ENCODE assay signal across 8 cellular contexts in the genomic region with DNA sequence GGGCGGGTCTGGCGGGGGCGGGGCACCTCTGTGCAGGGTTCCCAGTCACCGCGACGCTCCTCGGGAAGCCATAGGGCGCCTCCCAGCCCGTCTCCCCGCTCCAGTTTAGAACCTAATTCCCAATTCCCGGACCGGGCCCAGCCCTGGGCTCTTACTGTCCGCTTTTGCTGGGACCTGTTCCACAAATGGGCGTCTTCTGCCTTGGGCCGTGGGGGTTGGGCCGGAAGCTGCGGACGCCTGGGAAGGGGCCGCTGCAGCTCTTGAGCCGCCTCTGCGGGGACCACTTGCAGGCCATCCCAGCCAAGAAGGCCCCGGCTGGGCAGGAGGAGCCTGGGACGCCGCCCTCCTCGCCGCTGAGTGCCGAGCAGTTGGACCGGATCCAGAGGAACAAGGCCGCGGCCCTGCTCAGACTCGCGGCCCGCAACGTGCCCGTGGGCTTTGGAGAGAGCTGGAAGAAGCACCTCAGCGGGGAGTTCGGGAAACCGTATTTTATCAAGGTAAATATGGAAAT. TPM values are rescaled to one million over a fixed set of nuclear protein-coding genes. Genes with fewer than 3 reads are reported as not detected.
DNase-seq lines count a peak whose midpoint lies in the region; ATAC-seq, FAIRE-seq and TF ChIP-seq lines count a peak whose summit lies in the region.

No MANE protein-coding gene starts in this region.

- intact Hi-C loops in K562 (cut with micrococcal nuclease): loop anchor here (10.0 kb wide), 3 partner anchors 83 to 433 kb away; no protein-coding TSS in a partner anchor

- no peaks in the 10 kb centered on the region for H3K27me3 Mint-ChIP-seq in stimulated activated memory B cell treated with anti-CD40 and anti-IgM and Interleukin-4, amounts not matched to agents 10 μg/mL and 1 μg/mL and 100 μg/mL, for 72 hours

- H3K4me3 Mint-ChIP-seq in stimulated activated memory B cell treated with anti-CD40 and anti-IgM and Interleukin-4, amounts not matched to agents 10 μg/mL and 1 μg/mL and 100 μg/mL, for 72 hours: peak overlapping the region; percentile 83

- peak overlapping the region; percentile 45 for H3K27ac Mint-ChIP-seq in stimulated activated memory B cell treated with anti-CD40 and anti-IgM and Interleukin-4, amounts not matched to agents 10 μg/mL and 1 μg/mL and 100 μg/mL, for 72 hours

- H2AFZ ChIP-seq in KMS-11 (ENCODE audit: low read depth): peak overlapping the region; percentile 19; the same call in 1 of the 2 replicates
- H2AFZ ChIP-seq in K562 (ENCODE audit: low read depth, low read length): peak overlapping the region; percentile 76

- H3K9ac ChIP-seq in KMS-11 (peak overlapping the region; percentile 82; the same call in 1 of the 2 replicates), K562 (ENCODE audit: insufficient read depth in 1 of 2, low read depth in 2 of 2, low read length in 2 of 2) (peak overlapping the region; percentile 36 to 89)

- H3K27ac ChIP-seq in KMS-11 (no peak overlapping the region), K562 (ENCODE audit: extremely low read depth, low read depth, low read length) (peak overlapping the region; percentile 39; the same call in 2 of the 3 replicates)

- no peaks in the 10 kb centered on the region for H3K27me3 ChIP-seq in KMS-11 (ENCODE audit: insufficient read depth, low read depth)
- no peaks in the 10 kb centered on the region for H3K27me3 ChIP-seq in K562 (ENCODE audit: control insufficient read depth in 2 of 2, insufficient read depth in 2 of 2, low read length in 2 of 2)

- H3K36me3 ChIP-seq in KMS-11 (ENCODE audit: insufficient read depth): no peaks in the 10 kb centered on the region
- peaks cover 45% of the 10 kb centered on the region; the same call in 2 of the 3 replicates for H3K36me3 ChIP-seq in K562 (ENCODE audit: control insufficient read depth, insufficient read depth, low read length)

- H3K4me1 Mint-ChIP-seq in stimulated activated memory B cell treated with anti-CD40 and anti-IgM and Interleukin-4, amounts not matched to agents 10 μg/mL and 1 μg/mL and 100 μg/mL, for 72 hours: peaks cover 35% of the 10 kb centered on the region

- no peak for TF ChIP-seq RAD21 in K562 (CRISPR knock-in tag; conservative IDR thresholded peaks at IDR 0.05 in 1 of 2, IDR thresholded peaks at IDR 0.05 in 1 of 2)

- TF ChIP-seq POLR2A in K562 (conservative IDR thresholded peaks at IDR 0.05): no peak

- H3K9me1 ChIP-seq in K562 (ENCODE audit: control insufficient read depth, insufficient read depth, low read length): no peaks in the 10 kb centered on the region

- H4K20me1 ChIP-seq in KMS-11 (ENCODE audit: insufficient read depth): no peaks in the 10 kb centered on the region
- H4K20me1 ChIP-seq in K562 (replicated peaks; ENCODE audit: control insufficient read depth, insufficient read depth, low read length): no peaks in the 10 kb centered on the region

- ATAC-seq in GM21737 (IDR thresholded peaks at IDR 0.05; ENCODE audit: unreplicated experiment) (peak; percentile 19), K562 (peak; percentile 30)
- peak; percentile 45 for ATAC-seq in stimulated activated memory B cell treated with anti-CD40 and anti-IgM and Interleukin-4, amounts not matched to agents 10 μg/mL and 1 μg/mL and 100 μg/mL, for 72 hours

- H3K4me1 ChIP-seq in KMS-11 (ENCODE audit: low read depth, poor library complexity, severe bottlenecking): peaks cover 26% of the 10 kb centered on the region
- peaks cover 5 to 25% of the 10 kb centered on the region in 2 experiments; a peak in 3 of 5 replicates for H3K4me1 ChIP-seq in K562 (replicated peaks in 1 of 2; ENCODE audit: control insufficient read depth in 2 of 2, insufficient read depth in 2 of 2, low read length in 2 of 2)

- H3K4me2 ChIP-seq in KMS-11 (peak overlapping the region; percentile 38), K562 (ENCODE audit: insufficient read depth, low read length) (peak overlapping the region; percentile 71)

- POLR2A ChIA-PET in K562 (lab: Yijun Ruan, JAX): interaction anchor here (0.6 to 3.0 kb wide), 3 partner anchors 10 to 220 kb away, joined by 3 to 9 read pairs (median 3); no protein-coding TSS in a partner anchor

- H3K79me2 ChIP-seq in KMS-11 (ENCODE audit: insufficient read depth, low read depth) (no peaks in the 10 kb centered on the region; the same call in 1 of the 2 replicates), K562 (ENCODE audit: control insufficient read depth, insufficient read depth, low read length) (peaks cover 12% of the 10 kb centered on the region)

- DNase-seq in GM12864 (ENCODE audit: low read depth): no peak
- DNase-seq in K562 (ENCODE audit: extremely low read depth in 1 of 4, low spot score in 3 of 4): no peak
- DNase-seq in iPS-NIHi7 (ENCODE audit: extremely low spot score): peak; percentile 67
- no peak for DNase-seq in Ammon's horn (ENCODE audit: low spot score)
- DNase-seq in stimulated activated CD4-positive, alpha-beta T cell treated with anti-CD3 and anti-CD28 coated beads, Interleukin-4, amount 100 ng/mL, for 4 hours: no peak

- TF ChIP-seq CTCF in GM12864 (IDR thresholded peaks at IDR 0.05; ENCODE audit: low read depth, low read length, missing control alignments) (no peak), KMS-11 (conservative IDR thresholded peaks at IDR 0.05; ENCODE audit: low read depth, low read length) (no peak), K562 (IDR thresholded peaks at IDR 0.05 in 2 of 3, conservative IDR thresholded peaks at IDR 0.05 in 1 of 3; ENCODE audit: insufficient read depth in 2 of 3, low read depth in 1 of 3, low read length in 3 of 3) (no peak)

- CTCF ChIA-PET in K562 (lab: Yijun Ruan, JAX; ENCODE audit: low intra/inter-chr PET ratio): no interaction called here

- no peaks in the 10 kb centered on the region for H3K9me3 Mint-ChIP-seq in stimulated activated memory B cell treated with anti-CD40 and anti-IgM and Interleukin-4, amounts not matched to agents 10 μg/mL and 1 μg/mL and 100 μg/mL, for 72 hours

- H3K36me3 Mint-ChIP-seq in stimulated activated memory B cell treated with anti-CD40 and anti-IgM and Interleukin-4, amounts not matched to agents 10 μg/mL and 1 μg/mL and 100 μg/mL, for 72 hours: peaks cover 5% of the 10 kb centered on the region

- WGBS in K562 (ENCODE audit: insufficient coverage, low coverage, missing lambda C conversion rate): under 1% methylated on average over 27 of the region's 38 CpGs

- in situ Hi-C loops in K562 (cut with MboI): loop anchor here (10.0 kb wide), 1 partner anchor 433 kb away; no protein-coding TSS in a partner anchor

- no peak for TF ChIP-seq EP300 in K562 (IDR thresholded peaks at IDR 0.05; ENCODE audit: low read length)

- BruUV-seq in K562 (replicated peaks; lab: Mats Ljungman, UMichigan): TSS peak; percentile 43

- no peak for FAIRE-seq in K562 (lab: Jason Lieb, UNC)

- H3K4me3 ChIP-seq in GM12864 (ENCODE audit: low read depth, low read length) (peak overlapping the region; percentile 90), KMS-11 (IDR thresholded peaks at IDR 0.05; ENCODE audit: insufficient read depth, low read depth, low read length) (no peak overlapping the region), K562 (peak overlapping the region; percentile 81)

- no peaks in the 10 kb centered on the region for H3K9me3 ChIP-seq in K562 (replicated peaks; ENCODE audit: control insufficient read depth, insufficient read depth, low read depth, low read length)

RNA-seq across cellular contexts. Expression of a gene that starts 0.8 kb away (rescaled TPM):
- 9.3 and 11.4 TPM in 2 replicates for total RNA-seq in K562 (2011; cell fraction: chromatin; rRNA removed; ENCODE audit: low replicate concordance)
- total RNA-seq in K562 (2011; cell fraction: nucleolus; rRNA removed): 8.4 and 9.2 TPM in 2 replicates
- 9.5 and 10.8 TPM in 2 replicates for total RNA-seq in K562 (2011; cell fraction: nucleoplasm; rRNA removed)
- 47.0 and 67.3 TPM in 2 replicates for total RNA-seq in K562 (2014; rRNA removed)
- total RNA-seq in K562 (2014; rRNA removed; fragmentation: Illumina TruSeq; extraction: Trizol): 37.9 and 42.9 TPM in 2 replicates
- total RNA-seq in K562 (2015; rRNA removed; fragmentation: Illumina TruSeq; extraction: Trizol): 41.7 and 42.2 TPM in 2 replicates
- 59.8 and 65.9 TPM in 2 replicates for total RNA-seq in K562 (2021)
- 23.9 and 26.3 TPM in 2 replicates for polyA plus RNA-seq in K562 (2011; rRNA removed)
- 15.9 and 20.4 TPM in 2 replicates for polyA plus RNA-seq in K562 (2011; cell fraction: cytosol; rRNA removed)
- polyA plus RNA-seq in K562 (2011; cell fraction: nucleus; rRNA removed): 14.2 and 16.3 TPM in 2 replicates
- 27.0 and 44.7 TPM in 2 replicates for polyA plus RNA-seq in K562 (2012)
- polyA plus RNA-seq in K562 (2014; fragmentation: Illumina TruSeq; extraction: Trizol): 48.3 and 49.4 TPM in 2 replicates
- 10 to 100 TPM in 1 of 2 experiments, 1 to 10 TPM in 1; 8.4 to 11.9 TPM for polyA plus RNA-seq in K562 (2014; fragmentation: Nextera tagmentation; extraction: Ambion mirVana)
- 38.6 and 41.0 TPM in 2 replicates for polyA plus RNA-seq in K562 (2014; rRNA removed)
- polyA minus RNA-seq in K562 (2011; rRNA and poly(A)+ RNA removed): 11.0 and 11.6 TPM in 2 replicates
- 14.7 and 15.7 TPM in 2 replicates for polyA minus RNA-seq in K562 (2011; cell fraction: cytosol; rRNA and poly(A)+ RNA removed)
- 5.8 and 7.0 TPM in 2 replicates for polyA minus RNA-seq in K562 (2011; cell fraction: nucleus; rRNA and poly(A)+ RNA removed)

RNA-seq across cellular contexts. Expression of a gene that starts 4.9 kb away (rescaled TPM):
- total RNA-seq in K562 (2011; cell fraction: chromatin; rRNA removed; ENCODE audit: low replicate concordance): 25.1 and 31.3 TPM in 2 replicates
- 28.5 and 32.2 TPM in 2 replicates for total RNA-seq in K562 (2011; cell fraction: nucleolus; rRNA removed)
- total RNA-seq in K562 (2011; cell fraction: nucleoplasm; rRNA removed): 27.3 and 31.1 TPM in 2 replicates
- 56.1 and 60.4 TPM in 2 replicates for total RNA-seq in K562 (2014; rRNA removed)
- 30.9 and 43.8 TPM in 2 replicates for total RNA-seq in K562 (2014; rRNA removed; fragmentation: Illumina TruSeq; extraction: Trizol)
- 39.7 and 41.9 TPM in 2 replicates for total RNA-seq in K562 (2015; rRNA removed; fragmentation: Illumina TruSeq; extraction: Trizol)
- total RNA-seq in K562 (2021): 37.3 and 41.9 TPM in 2 replicates
- 30.9 and 32.3 TPM in 2 replicates for polyA plus RNA-seq in K562 (2011; rRNA removed)
- polyA plus RNA-seq in K562 (2011; cell fraction: cytosol; rRNA removed): 26.2 and 28.1 TPM in 2 replicates
- polyA plus RNA-seq in K562 (2011; cell fraction: nucleus; rRNA removed): 55.9 and 59.7 TPM in 2 replicates
- polyA plus RNA-seq in K562 (2012): 27.2 and 38.5 TPM in 2 replicates
- 44.6 and 50.0 TPM in 2 replicates for polyA plus RNA-seq in K562 (2014; fragmentation: Illumina TruSeq; extraction: Trizol)
- polyA plus RNA-seq in K562 (2014; fragmentation: Nextera tagmentation; extraction: Ambion mirVana): 10 to 100 TPM in 1 of 2 experiments, 1 to 10 TPM in 1; 5.9 to 13.6 TPM
- 47.4 and 50.5 TPM in 2 replicates for polyA plus RNA-seq in K562 (2014; rRNA removed)
- polyA minus RNA-seq in K562 (2011; rRNA and poly(A)+ RNA removed): 13.6 and 16.5 TPM in 2 replicates
- 9.6 and 14.5 TPM in 2 replicates for polyA minus RNA-seq in K562 (2011; cell fraction: cytosol; rRNA and poly(A)+ RNA removed)
- 12.3 and 14.2 TPM in 2 replicates for polyA minus RNA-seq in K562 (2011; cell fraction: nucleus; rRNA and poly(A)+ RNA removed)

RNA-seq across cellular contexts. Expression of a gene that starts 18.2 kb away (rescaled TPM):
- total RNA-seq in K562 (2011; cell fraction: chromatin; rRNA removed; ENCODE audit: low replicate concordance): 4.3 and 5.0 TPM in 2 replicates
- 1.6 and 2.0 TPM in 2 replicates for total RNA-seq in K562 (2011; cell fraction: nucleolus; rRNA removed)
- 3.2 TPM in 2 replicates for total RNA-seq in K562 (2011; cell fraction: nucleoplasm; rRNA removed)
- total RNA-seq in K562 (2014; rRNA removed): 1.5 and 2.5 TPM in 2 replicates
- 0.62 and 0.77 TPM in 2 replicates for total RNA-seq in K562 (2014; rRNA removed; fragmentation: Illumina TruSeq; extraction: Trizol)
- 1.1 and 1.6 TPM in 2 replicates for total RNA-seq in K562 (2015; rRNA removed; fragmentation: Illumina TruSeq; extraction: Trizol)
- 2.5 and 2.8 TPM in 2 replicates for total RNA-seq in K562 (2021)
- polyA plus RNA-seq in K562 (2011; rRNA removed): 0.10 and 0.32 TPM in 2 replicates
- polyA plus RNA-seq in K562 (2011; cell fraction: cytosol; rRNA removed): 0.25 and 0.48 TPM in 2 replicates
- 0.49 and 0.53 TPM in 2 replicates for polyA plus RNA-seq in K562 (2011; cell fraction: nucleus; rRNA removed)
- 3.0 and 7.8 TPM in 2 replicates for polyA plus RNA-seq in K562 (2012)
- polyA plus RNA-seq in K562 (2014; fragmentation: Illumina TruSeq; extraction: Trizol): 0.83 and 0.87 TPM in 2 replicates
- polyA plus RNA-seq in K562 (2014; fragmentation: Nextera tagmentation; extraction: Ambion mirVana): under 1 TPM; 0.10 to 0.18 TPM
- 0.31 and 1.3 TPM in 2 replicates for polyA plus RNA-seq in K562 (2014; rRNA removed)
- 0.60 and 1.6 TPM in 2 replicates for polyA minus RNA-seq in K562 (2011; rRNA and poly(A)+ RNA removed)
- 0.10 TPM in 1 of 2 replicates, not detected in the other for polyA minus RNA-seq in K562 (2011; cell fraction: cytosol; rRNA and poly(A)+ RNA removed)
- 1.1 TPM in 2 replicates for polyA minus RNA-seq in K562 (2011; cell fraction: nucleus; rRNA and poly(A)+ RNA removed)

RNA-seq across cellular contexts. Expression of a gene that starts 45.8 kb away (rescaled TPM):
- total RNA-seq in K562 (2011; cell fraction: chromatin; rRNA removed; ENCODE audit: low replicate concordance): 15.0 and 22.7 TPM in 2 replicates
- 9.2 and 12.1 TPM in 2 replicates for total RNA-seq in K562 (2011; cell fraction: nucleolus; rRNA removed)
- total RNA-seq in K562 (2011; cell fraction: nucleoplasm; rRNA removed): 13.3 and 15.2 TPM in 2 replicates
- total RNA-seq in K562 (2014; rRNA removed): 3.7 and 8.1 TPM in 2 replicates
- 2.7 and 3.0 TPM in 2 replicates for total RNA-seq in K562 (2014; rRNA removed; fragmentation: Illumina TruSeq; extraction: Trizol)
- total RNA-seq in K562 (2015; rRNA removed; fragmentation: Illumina TruSeq; extraction: Trizol): 3.9 and 5.2 TPM in 2 replicates
- 7.0 and 9.8 TPM in 2 replicates for total RNA-seq in K562 (2021)
- 15.1 and 15.2 TPM in 2 replicates for polyA plus RNA-seq in K562 (2011; rRNA removed)
- 12.8 and 24.5 TPM in 2 replicates for polyA plus RNA-seq in K562 (2011; cell fraction: cytosol; rRNA removed)
- polyA plus RNA-seq in K562 (2011; cell fraction: nucleus; rRNA removed): 27.5 and 29.4 TPM in 2 replicates
- polyA plus RNA-seq in K562 (2012): 5.3 and 6.1 TPM in 2 replicates
- 8.7 and 9.4 TPM in 2 replicates for polyA plus RNA-seq in K562 (2014; fragmentation: Illumina TruSeq; extraction: Trizol)
- polyA plus RNA-seq in K562 (2014; fragmentation: Nextera tagmentation; extraction: Ambion mirVana): 1 to 10 TPM; 1.4 to 2.6 TPM
- polyA plus RNA-seq in K562 (2014; rRNA removed): 5.6 and 8.4 TPM in 2 replicates
- polyA minus RNA-seq in K562 (2011; rRNA and poly(A)+ RNA removed): 9.4 and 12.9 TPM in 2 replicates
- 6.4 and 9.4 TPM in 2 replicates for polyA minus RNA-seq in K562 (2011; cell fraction: cytosol; rRNA and poly(A)+ RNA removed)
- 6.3 and 7.9 TPM in 2 replicates for polyA minus RNA-seq in K562 (2011; cell fraction: nucleus; rRNA and poly(A)+ RNA removed)
